12 cellular contexts compared by ENCODE assay signal in the genomic region with DNA sequence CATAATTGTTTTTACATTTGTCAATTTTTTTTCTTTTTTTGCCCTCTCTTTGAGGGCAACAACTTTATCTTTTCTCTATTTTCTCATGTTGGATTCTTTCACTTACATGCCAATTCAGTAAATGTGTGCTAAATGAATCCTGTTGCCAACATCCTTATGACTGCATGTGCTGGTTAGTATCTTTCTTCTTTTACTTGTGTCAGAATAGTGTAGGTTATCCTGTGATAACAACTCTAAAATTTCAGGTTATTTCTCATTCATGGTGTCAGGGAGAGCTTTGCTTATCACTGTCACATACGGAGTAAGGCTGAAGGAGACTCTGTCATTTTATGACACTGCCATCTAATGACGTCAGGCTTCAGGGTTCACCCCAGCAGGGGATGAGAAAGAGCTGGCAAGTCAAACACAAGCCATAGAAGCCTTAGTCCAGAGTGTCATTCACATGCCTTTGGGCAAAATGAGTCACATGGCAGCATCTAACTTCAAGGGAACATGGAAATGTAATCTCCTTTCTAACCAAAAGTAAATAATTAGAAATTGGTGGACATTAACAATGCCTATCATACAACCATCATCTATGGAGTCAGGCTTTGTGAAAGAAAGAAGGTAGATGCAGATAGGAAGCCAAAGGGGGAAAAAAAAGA.
DNase-seq lines count a peak whose midpoint lies in the region; ATAC-seq, FAIRE-seq and TF ChIP-seq lines count a peak whose summit lies in the region.
"Had no signal": no experiment of that assay in that cellular context is flagged by ENCODE, and none has a peak within 500 bp of the region (broad histone marks: within the 10 kb centered on the region; RNA-seq: fewer than 3 reads in every experiment).

No MANE protein-coding gene starts in this region.

- H4K20me1 ChIP-seq in keratinocyte (ENCODE audit: control insufficient read depth, extremely low read depth, insufficient read depth, low read length) = no peaks in the 10 kb centered on the region

- peaks cover 36% of the 10 kb centered on the region for H3K4me1 ChIP-seq in CD8-positive, alpha-beta T cell (ENCODE audit: insufficient read depth, low read length)
- peaks cover 43% of the 10 kb centered on the region for H3K4me1 ChIP-seq in keratinocyte (ENCODE audit: control insufficient read depth, extremely low read depth, insufficient read depth, low read length)

- H3K9me1 ChIP-seq in keratinocyte (ENCODE audit: control insufficient read depth, extremely low read depth, insufficient read depth, low read length) = no peaks in the 10 kb centered on the region

- no peaks in the 10 kb centered on the region for H3K9me3 Mint-ChIP-seq in CD8-positive, alpha-beta T cell
- no peaks in the 10 kb centered on the region for H3K9me3 Mint-ChIP-seq in T-helper 2 cell treated with Interferon-gamma antibody and Interleukin-4, amounts not matched to agents 5 μg/mL and 100 μg/mL, for 36 hours

- no peak overlapping the region for H3K4me3 ChIP-seq in CD8-positive, alpha-beta T cell (ENCODE audit: low read depth, low read length)
- H3K4me3 ChIP-seq in keratinocyte (ENCODE audit: control insufficient read depth in 2 of 3, extremely low read depth in 1 of 3, insufficient read depth in 2 of 3, low read depth in 1 of 3, low read length in 3 of 3) = no peak overlapping the region
- H3K4me3 ChIP-seq: adrenal gland had no signal

- peak overlapping the region; percentile 15 for H3K27ac Mint-ChIP-seq in CD8-positive, alpha-beta T cell
- H3K27ac Mint-ChIP-seq in T-helper 2 cell treated with Interferon-gamma antibody and Interleukin-4, amounts not matched to agents 5 μg/mL and 100 μg/mL, for 36 hours = peak overlapping the region; percentile 64

- H3K9ac ChIP-seq in keratinocyte (ENCODE audit: control insufficient read depth, extremely low read depth, insufficient read depth, low read length) = no peak overlapping the region

- H3K36me3 ChIP-seq in CD8-positive, alpha-beta T cell (ENCODE audit: insufficient read depth, low read length) = no peaks in the 10 kb centered on the region
- H3K36me3 ChIP-seq in keratinocyte (ENCODE audit: control insufficient read depth in 2 of 2, extremely low read depth in 1 of 2, insufficient read depth in 2 of 2, low read length in 2 of 2) = no peaks in the 10 kb centered on the region
- H3K36me3 ChIP-seq: adrenal gland had no signal

- CTCF ChIA-PET in CD8-positive, alpha-beta T cell (lab: Charles Lee) = interaction anchor here (0.7 to 3.3 kb wide), 11 partner anchors 9 to 408 kb away, joined by 3 to 14 read pairs (median 3); no protein-coding TSS in a partner anchor

- TF ChIP-seq CTCF in CD8-positive, alpha-beta T cell (IDR thresholded peaks at IDR 0.05) = no peak
- TF ChIP-seq CTCF in keratinocyte (optimal IDR thresholded peaks at IDR 0.05 in 1 of 3, IDR thresholded peaks at IDR 0.05 in 1 of 3, conservative IDR thresholded peaks at IDR 0.05 in 1 of 3; ENCODE audit: extremely low read depth in 1 of 3, insufficient read depth in 2 of 3, low read length in 3 of 3) = no peak

- H3K79me2 ChIP-seq in keratinocyte (ENCODE audit: control insufficient read depth, insufficient read depth, low read length) = no peaks in the 10 kb centered on the region

- H3K4me3 Mint-ChIP-seq in CD8-positive, alpha-beta T cell = no peak overlapping the region
- no peak overlapping the region for H3K4me3 Mint-ChIP-seq in T-helper 2 cell treated with Interferon-gamma antibody and Interleukin-4, amounts not matched to agents 5 μg/mL and 100 μg/mL, for 36 hours

- POLR2A ChIA-PET in CD8-positive, alpha-beta T cell (lab: Charles Lee) = interaction anchor here (1.0 to 1.8 kb wide), 3 partner anchors 71 to 243 kb away, joined by 3 to 9 read pairs (median 3); partner anchors contain the start of gene ATP2B1

- no peaks in the 10 kb centered on the region for H3K36me3 Mint-ChIP-seq in CD8-positive, alpha-beta T cell
- H3K36me3 Mint-ChIP-seq in T-helper 2 cell treated with Interferon-gamma antibody and Interleukin-4, amounts not matched to agents 5 μg/mL and 100 μg/mL, for 36 hours (ENCODE audit: low read depth) = no peaks in the 10 kb centered on the region

- dilution Hi-C loops in keratinocyte (cut with MboI; ENCODE audit: extremely low pct_ligation_motif_present, low sequenced_read_pairs) = no loop called here

- H3K9me3 ChIP-seq in CD8-positive, alpha-beta T cell (ENCODE audit: low read length) = no peaks in the 10 kb centered on the region
- no peaks in the 10 kb centered on the region for H3K9me3 ChIP-seq in keratinocyte (ENCODE audit: control insufficient read depth, low read depth, low read length)
- H3K9me3 ChIP-seq: adrenal gland had no signal

- no peaks in the 10 kb centered on the region for H3K27me3 Mint-ChIP-seq in CD8-positive, alpha-beta T cell (ENCODE audit: low read depth)
- H3K27me3 Mint-ChIP-seq in T-helper 2 cell treated with Interferon-gamma antibody and Interleukin-4, amounts not matched to agents 5 μg/mL and 100 μg/mL, for 36 hours (ENCODE audit: low read depth) = no peaks in the 10 kb centered on the region

- H3K27me3 ChIP-seq in CD8-positive, alpha-beta T cell (ENCODE audit: insufficient read depth, low read length) = no peaks in the 10 kb centered on the region
- no peaks in the 10 kb centered on the region for H3K27me3 ChIP-seq in keratinocyte (ENCODE audit: control insufficient read depth, extremely low read depth, insufficient read depth, low read length)
- H3K27me3 ChIP-seq: adrenal gland had no signal

- peaks cover 47% of the 10 kb centered on the region for H3K4me1 Mint-ChIP-seq in CD8-positive, alpha-beta T cell (ENCODE audit: low read depth)
- H3K4me1 Mint-ChIP-seq in T-helper 2 cell treated with Interferon-gamma antibody and Interleukin-4, amounts not matched to agents 5 μg/mL and 100 μg/mL, for 36 hours (ENCODE audit: low read depth) = peaks cover 10% of the 10 kb centered on the region

- H2AFZ ChIP-seq in keratinocyte (ENCODE audit: control insufficient read depth, low read length) = no peak overlapping the region

- peak; percentile 19 for ATAC-seq in CD8-positive, alpha-beta T cell
- ATAC-seq in SK-N-SH treated with all-trans-retinoic acid at 6 μM for 48 hours (no peak), HG03095 (IDR thresholded peaks at IDR 0.05; ENCODE audit: unreplicated experiment) (no peak)

- peak in 2 of 7 experiments; percentile 11 to 21 for DNase-seq in CD8-positive, alpha-beta T cell
- DNase-seq in HCEC 1CT (peak; percentile 31), keratinocyte (ENCODE audit: low read depth, low spot score) (no peak), GM19240 (ENCODE audit: insufficient read length, low spot score) (no peak), midbrain (lab: John Stamatoyannopoulos, UW) (no peak)
- DNase-seq in T-helper 2 cell treated with Interferon-gamma antibody and Interleukin-4, amounts not matched to agents 5 μg/mL and 100 μg/mL, for 36 hours (ENCODE audit: low spot score) = no peak
- DNase-seq: kidney; Right ventricle myocardium superior; stimulated activated CD4-positive, alpha-beta T cell treated with anti-CD3 and anti-CD28 coated beads, Interleukin-2, amount 100 ng/mL, for 48 hours had no signal

- H3K27ac ChIP-seq in CD8-positive, alpha-beta T cell (ENCODE audit: low read depth, low read length) = no peak overlapping the region
- H3K27ac ChIP-seq in keratinocyte (ENCODE audit: control insufficient read depth, insufficient read depth, low read length) = peak overlapping the region; percentile 46
- H3K27ac ChIP-seq: adrenal gland had no signal

- peak; percentile 49 for FAIRE-seq in keratinocyte (lab: Jason Lieb, UNC)
- FAIRE-seq: kidney had no signal

- H3K4me2 ChIP-seq in keratinocyte (ENCODE audit: control insufficient read depth, extremely low read depth, insufficient read depth, low read depth, low read length) = no peak overlapping the region

- intact Hi-C loops in CD8-positive, alpha-beta T cell (cut with DNase I, micrococcal nuclease) = loop anchor here (2.0 to 10.0 kb wide), 4 partner anchors 69 to 409 kb away; partner anchors contain the start of gene ATP2B1 (in 1 of the 2)

TF ChIP-seq in SK-N-SH treated with all-trans-retinoic acid at 6 μM for 48 hours, 23 proteins besides CTCF, POLR2A, EP300 and RAD21 (continues in another document):
- no peak for TF ChIP-seq GLIS3 (CRISPR knock-in tag; IDR thresholded peaks at IDR 0.05)
- no peak for TF ChIP-seq ARNTL (CRISPR knock-in tag; IDR thresholded peaks at IDR 0.05; ENCODE audit: borderline replicate concordance, low read depth)
- TF ChIP-seq ZC3H10 (CRISPR knock-in tag; IDR thresholded peaks at IDR 0.05) = no peak
- TF ChIP-seq SNAI2 (CRISPR knock-in tag; IDR thresholded peaks at IDR 0.05) = no peak
- TF ChIP-seq ISL1 (CRISPR knock-in tag; IDR thresholded peaks at IDR 0.05) = no peak
- no peak for TF ChIP-seq PATZ1 (CRISPR knock-in tag; IDR thresholded peaks at IDR 0.05; ENCODE audit: borderline replicate concordance)
- TF ChIP-seq ZFP30 (CRISPR knock-in tag; IDR thresholded peaks at IDR 0.05) = no peak
- no peak for TF ChIP-seq BACH2 (CRISPR knock-in tag; IDR thresholded peaks at IDR 0.05; ENCODE audit: borderline replicate concordance)
- TF ChIP-seq OSR1 (CRISPR knock-in tag; IDR thresholded peaks at IDR 0.05) = no peak
- no peak for TF ChIP-seq CSRNP3 (CRISPR knock-in tag; IDR thresholded peaks at IDR 0.05)
